Comparison of ENCODE assay signal across 14 cellular contexts in genomic region chr3:80232760-80233159, GRCh38.
DNase-seq lines count a peak whose midpoint lies in the region; FAIRE-seq and TF ChIP-seq lines count a peak whose summit lies in the region.
"Had no signal": no experiment of that assay in that cellular context is flagged by ENCODE, and none has a peak within 500 bp of the region (broad histone marks: within the 10 kb centered on the region; RNA-seq: fewer than 3 reads in every experiment).

No MANE protein-coding gene starts in this region.

- TF ChIP-seq CTCF in bronchial epithelial cell (IDR thresholded peaks at IDR 0.05; ENCODE audit: insufficient read depth, low read length, severe bottlenecking) (no peak), kidney epithelial cell (IDR thresholded peaks at IDR 0.05; ENCODE audit: insufficient read depth, low read length, poor library complexity, severe bottlenecking) (no peak)

- H3K27me3 ChIP-seq in bronchial epithelial cell (ENCODE audit: control insufficient read depth, insufficient read depth, low read length), result no peaks in the 10 kb centered on the region
- H3K27me3 ChIP-seq in kidney epithelial cell (ENCODE audit: control insufficient read depth, insufficient read depth, low read length), result no peaks in the 10 kb centered on the region
- no peaks in the 10 kb centered on the region for H3K27me3 ChIP-seq in H7 (ENCODE audit: control insufficient read depth, insufficient read depth, low read length)
- H3K27me3 ChIP-seq: BLaER1 had no signal

- H3K36me3 ChIP-seq in bronchial epithelial cell (ENCODE audit: control insufficient read depth, insufficient read depth, low read length) (no peaks in the 10 kb centered on the region), kidney epithelial cell (ENCODE audit: control insufficient read depth, insufficient read depth, low read length) (no peaks in the 10 kb centered on the region), H7 (replicated peaks; ENCODE audit: control insufficient read depth, insufficient read depth, low read length) (no peaks in the 10 kb centered on the region)
- H3K36me3 ChIP-seq: BLaER1, thoracic aorta had no signal

- FAIRE-seq in bronchial epithelial cell (lab: Jason Lieb, UNC), result no peak
- FAIRE-seq in GM19239 (lab: Jason Lieb, UNC), result no peak

- H3K4me3 ChIP-seq in bronchial epithelial cell (ENCODE audit: low read depth, low read length) (no peak overlapping the region), kidney epithelial cell (ENCODE audit: low read depth, low read length) (no peak overlapping the region), H7 (ENCODE audit: insufficient read depth, low read depth, low read length) (no peak overlapping the region)
- H3K4me3 ChIP-seq: BLaER1, thoracic aorta had no signal

- DNase-seq in COLO829 (ENCODE audit: low spot score), result peak; percentile 43
- peak; percentile 81 for DNase-seq in NCI-H69 (lab: John Stamatoyannopoulos, UW)
- DNase-seq in bronchial epithelial cell (ENCODE audit: low read depth), result peak; percentile 95
- peak; percentile 87 for DNase-seq in kidney epithelial cell (ENCODE audit: low read depth)
- no peak for DNase-seq in medulla oblongata (ENCODE audit: extremely low spot score)
- no peak for DNase-seq in NCI-H2029 treated with DMSO at 0.1 percent for 48 hours (lab: John Stamatoyannopoulos, UW)
- DNase-seq in H7, result no peak
- DNase-seq in GM19239 (ENCODE audit: insufficient read length, low spot score), result no peak
- DNase-seq: activated T-cell treated with anti-CD3 and anti-CD28 coated beads, Interleukin-2, amount 50 U/mL, for 72 hours; glutamatergic neuron; KG1; SHP77 had no signal

Comparison
In these comparisons a context has a peak if more than half of its experiments do, and no peak if none do; other contexts are left out.
1. DNase-seq: peak in COLO829 (single experiment), NCI-H69 (single experiment), bronchial epithelial cell (single experiment) and kidney epithelial cell (single experiment); none in medulla oblongata (single experiment), NCI-H2029 treated with DMSO at 0.1 percent for 48 hours (single experiment), H7 (single experiment) and GM19239 (single experiment).